In genomic region chr11:13314676-13315394, GRCh38 we compare ENCODE assay signal across 18 cellular contexts.
"Had no signal": no experiment of that assay in that cellular context is flagged by ENCODE, and none has a peak within 500 bp of the region (broad histone marks: within the 10 kb centered on the region; RNA-seq: fewer than 3 reads in every experiment).

No MANE protein-coding gene starts in this region.

- H3K27me3 ChIP-seq: adrenal gland, dorsolateral prefrontal cortex, gastroesophageal sphincter, neutrophil, right atrium auricular region had no signal

- FAIRE-seq: keratinocyte had no signal

- H3K27ac ChIP-seq: neutrophil, right atrium auricular region had no signal

- H3K36me3 Mint-ChIP-seq: type B pancreatic cell had no signal

- H3K27ac Mint-ChIP-seq: activated naive CD4-positive, alpha-beta T cell treated with anti-CD3 and anti-CD28 coated beads, Interleukin-2, amount 50 U/mL, for 24 hours; type B pancreatic cell had no signal

- H3K9me3 ChIP-seq: adrenal gland, gastroesophageal sphincter, neutrophil, right atrium auricular region had no signal

- ATAC-seq: activated CD4-positive, CD25-positive, alpha-beta regulatory T cell treated with anti-CD3 and anti-CD28 coated beads, Interleukin-2, amount 50 U/mL, for 24 hours; gastroesophageal sphincter; stimulated activated naive CD8-positive, alpha-beta T cell treated with anti-CD3 and anti-CD28 coated beads, Interleukin-15, Interleukin-2, amounts not matched to agents 100 U/mL and 50 U/mL, for 24 hours had no signal

- H3K27me3 Mint-ChIP-seq: activated naive CD4-positive, alpha-beta T cell treated with anti-CD3 and anti-CD28 coated beads, Interleukin-2, amount 50 U/mL, for 24 hours; naive B cell; type B pancreatic cell had no signal

- DNase-seq: adrenal gland; dorsolateral prefrontal cortex; erythroblast; mammary epithelial cell; naive B cell; posterior cingulate gyrus; stimulated activated CD4-positive, alpha-beta T cell treated with anti-CD3 and anti-CD28 coated beads, Interleukin-15, amount 100 ng/mL, for 24 hours; stimulated activated CD4-positive, alpha-beta T cell treated with anti-CD3 and anti-CD28 coated beads, Interleukin-4, amount 100 ng/mL, for 1 hour; stimulated activated naive CD8-positive, alpha-beta T cell treated with anti-CD3 and anti-CD28 coated beads, Interleukin-15, Interleukin-2, amounts not matched to agents 100 U/mL and 50 U/mL, for 24 hours; T1000 had no signal

- H3K4me3 Mint-ChIP-seq: activated naive CD4-positive, alpha-beta T cell treated with anti-CD3 and anti-CD28 coated beads, Interleukin-2, amount 50 U/mL, for 24 hours; type B pancreatic cell had no signal

- H3K9me3 Mint-ChIP-seq: activated naive CD4-positive, alpha-beta T cell treated with anti-CD3 and anti-CD28 coated beads, Interleukin-2, amount 50 U/mL, for 24 hours; naive B cell had no signal

- H3K4me3 ChIP-seq: adrenal gland, dorsolateral prefrontal cortex, gastroesophageal sphincter, right atrium auricular region, skin epidermis had no signal

- H3K36me3 ChIP-seq: adrenal gland, right atrium auricular region had no signal
